Comparison of ENCODE assay signal across 13 cellular contexts in genomic region chr6:122996797-122997520, GRCh38. TPM values are rescaled to one million over a fixed set of nuclear protein-coding genes. Genes with fewer than 3 reads are reported as not detected.
A peak's percentile ranks its signal among the peaks of the same experiment; 100 is the strongest.
DNase-seq lines count a peak whose midpoint lies in the region; ATAC-seq and TF ChIP-seq lines count a peak whose summit lies in the region.
"Had no signal": no experiment of that assay in that cellular context is flagged by ENCODE, and none has a peak within 500 bp of the region (broad histone marks: within the 10 kb centered on the region; RNA-seq: fewer than 3 reads in every experiment).

No MANE protein-coding gene starts in this region.

- ATAC-seq in GM19035 (IDR thresholded peaks at IDR 0.05; ENCODE audit: unreplicated experiment), result no peak

- peaks cover 4 to 18% (median 13%) of the 10 kb centered on the region in 4 donors for H3K4me1 ChIP-seq in stomach
- H3K4me1 ChIP-seq: colonic mucosa had no signal

- H3K9ac ChIP-seq in SK-N-MC (ENCODE audit: insufficient read length), result no peak overlapping the region

- TF ChIP-seq CTCF in stomach (IDR thresholded peaks at IDR 0.05), result no peak
- TF ChIP-seq CTCF in GM13976 (IDR thresholded peaks at IDR 0.05; ENCODE audit: borderline replicate concordance, control extremely low read depth, extremely low read depth, insufficient read depth, missing control alignments), result no peak

- no peak for TF ChIP-seq POLR2A in stomach (IDR thresholded peaks at IDR 0.05)

- DNase-seq in NCI-H2107 treated with DMSO at 0.1 percent for 48 hours (lab: John Stamatoyannopoulos, UW; ENCODE audit: unreplicated experiment) (peak; percentile 12), NCI-H2107 (lab: John Stamatoyannopoulos, UW) (no peak), SK-N-MC (ENCODE audit: low read depth, low spot score) (no peak), stomach (no peak), GM13976 (ENCODE audit: low spot score) (no peak), GM03348 (ENCODE audit: low spot score) (no peak)
- DNase-seq: activated effector memory CD4-positive, alpha-beta T cell treated with Interleukin-2 at 50 U/mL for 16 hours; colonic mucosa; RPMI8226; stimulated activated naive CD8-positive, alpha-beta T cell treated with anti-CD3 and anti-CD28 coated beads, Interleukin-15, amount 100 ng/mL, for 72 hours had no signal

- H3K36me3 ChIP-seq in SK-N-MC (ENCODE audit: insufficient read depth, low read length) (no peaks in the 10 kb centered on the region), stomach (no peaks in the 10 kb centered on the region)
- H3K36me3 ChIP-seq: colonic mucosa had no signal

- H3K4me3 ChIP-seq in SK-N-MC (peak overlapping the region; percentile 85), iPS-18c (ENCODE audit: insufficient read depth, low read depth, low read length) (peak overlapping the region; percentile 81; the same call in 1 of the 2 replicates), stomach (peak overlapping the region in 3 of 4 donors; percentile 47 to 53 (median 48))
- H3K4me3 ChIP-seq: colonic mucosa had no signal

- intact Hi-C loops in stomach (cut with DNase I; ENCODE audit: low total_unique reads), result no loop called here

- WGBS in stomach, 5 donors, result 24 to 30% (median 26%) methylated on average over 19 of the region's 19 CpGs

- no peak for TF ChIP-seq EP300 in stomach (IDR thresholded peaks at IDR 0.05)

- H3K27me3 ChIP-seq in stomach, result peaks cover 3 to 59% (median 41%) of the 10 kb centered on the region in 3 donors

- in situ Hi-C loops in GM13976 (cut with MboI; ENCODE audit: low sequenced_read_pairs, unreplicated experiment), result no loop called here

- H3K27ac ChIP-seq in SK-N-MC (no peak overlapping the region), stomach (no peak overlapping the region)
- H3K27ac ChIP-seq: colonic mucosa had no signal

- H3K9me3 ChIP-seq in SK-N-MC (ENCODE audit: low read depth, low read length), result no peaks in the 10 kb centered on the region
- no peaks in the 10 kb centered on the region for H3K9me3 ChIP-seq in iPS-18c (ENCODE audit: control insufficient read depth, insufficient read depth, low read length)
- no peaks in the 10 kb centered on the region for H3K9me3 ChIP-seq in stomach
- H3K9me3 ChIP-seq: colonic mucosa had no signal

RNA-seq across cellular contexts. Expression of gene CLVS2, which starts 0.9 kb away (rescaled TPM):
- 10 to 100 TPM in 1 of 5 donors, under 1 TPM in 1, not detected in 3; 0.92 to 59.8 TPM for total RNA-seq in stomach
- polyA plus RNA-seq in stomach, result under 1 TPM in 1 of 3 donors, not detected in 2; 0.03 TPM
- total RNA-seq: M059J had no signal
